ENCODE assay signal across 24 cellular contexts in genomic region chr4:185662030-185662778, GRCh38.
"Had no signal": no experiment of that assay in that cellular context is flagged by ENCODE, and none has a peak within 500 bp of the region (broad histone marks: within the 10 kb centered on the region; RNA-seq: fewer than 3 reads in every experiment).

No MANE protein-coding gene starts in this region.

- H3K27me3 ChIP-seq: dorsolateral prefrontal cortex, neural progenitor cell, pancreas, testis, transverse colon had no signal

- H3K4me1 ChIP-seq: pancreas, testis, transverse colon had no signal

- FAIRE-seq: endometrium, frontal cortex, kidney, pancreas had no signal

- ATAC-seq: esophagus mucosa; left colon; natural killer cell; pancreas; sciatic nerve; stimulated activated naive B cell treated with anti-CD40 and anti-IgM and Interleukin-4, amounts not matched to agents 10 μg/mL and 1 μg/mL and 100 μg/mL, for 72 hours; stimulated activated naive CD8-positive, alpha-beta T cell treated with anti-CD3 and anti-CD28 coated beads, Interleukin-15, amount 100 ng/mL, for 72 hours had no signal

- H3K36me3 ChIP-seq: neural progenitor cell, transverse colon had no signal

- H3K36me3 Mint-ChIP-seq: mesothelial cell of epicardium; natural killer cell; stimulated activated naive B cell treated with anti-CD40 and anti-IgM and Interleukin-4, amounts not matched to agents 10 μg/mL and 1 μg/mL and 100 μg/mL, for 72 hours had no signal

- H3K4me1 Mint-ChIP-seq: central memory CD8-positive, alpha-beta T cell; stimulated activated naive B cell treated with anti-CD40 and anti-IgM and Interleukin-4, amounts not matched to agents 10 μg/mL and 1 μg/mL and 100 μg/mL, for 72 hours; stimulated activated naive CD8-positive, alpha-beta T cell treated with anti-CD3 and anti-CD28 coated beads, Interleukin-15, amount 100 ng/mL, for 72 hours had no signal

- H3K9me3 ChIP-seq: pancreas, testis, transverse colon had no signal

- H3K4me3 ChIP-seq: dorsolateral prefrontal cortex, neural progenitor cell, pancreas, skin epidermis, testis, transverse colon had no signal

- H3K27me3 Mint-ChIP-seq: progenitor cell of endocrine pancreas had no signal

- H3K4me3 Mint-ChIP-seq: central memory CD8-positive, alpha-beta T cell; mesothelial cell of epicardium; natural killer cell; neural progenitor cell; stimulated activated naive B cell treated with anti-CD40 and anti-IgM and Interleukin-4, amounts not matched to agents 10 μg/mL and 1 μg/mL and 100 μg/mL, for 72 hours; stimulated activated naive CD8-positive, alpha-beta T cell treated with anti-CD3 and anti-CD28 coated beads, Interleukin-15, amount 100 ng/mL, for 72 hours had no signal

- DNase-seq: cortex of kidney; dorsolateral prefrontal cortex; effector CD8-positive, alpha-beta T cell; kidney; left colon; mammary epithelial cell; natural killer cell; occipital lobe; pancreas; stimulated activated CD4-positive, alpha-beta T cell treated with anti-CD3 and anti-CD28 coated beads, Interleukin-2, amount 100 ng/mL, for 24 hours; stimulated activated CD4-positive, alpha-beta T cell treated with anti-CD3 and anti-CD28 coated beads, Interleukin-4, amount 100 ng/mL, for 4 hours; stimulated activated naive B cell treated with anti-CD40 and anti-IgM and Interleukin-4, amounts not matched to agents 10 μg/mL and 1 μg/mL and 100 μg/mL, for 72 hours; stimulated activated naive CD8-positive, alpha-beta T cell treated with anti-CD3 and anti-CD28 coated beads, Interleukin-15, amount 100 ng/mL, for 72 hours; testis; transverse colon had no signal

- H3K9me3 Mint-ChIP-seq: central memory CD8-positive, alpha-beta T cell; mesothelial cell of epicardium; natural killer cell; neural progenitor cell; stimulated activated naive B cell treated with anti-CD40 and anti-IgM and Interleukin-4, amounts not matched to agents 10 μg/mL and 1 μg/mL and 100 μg/mL, for 72 hours; stimulated activated naive CD8-positive, alpha-beta T cell treated with anti-CD3 and anti-CD28 coated beads, Interleukin-15, amount 100 ng/mL, for 72 hours had no signal

- H3K27ac ChIP-seq: dorsolateral prefrontal cortex, neural progenitor cell, pancreas, skin epidermis, testis had no signal

- H3K27ac Mint-ChIP-seq: mesothelial cell of epicardium; natural killer cell; neural progenitor cell; progenitor cell of endocrine pancreas; stimulated activated naive B cell treated with anti-CD40 and anti-IgM and Interleukin-4, amounts not matched to agents 10 μg/mL and 1 μg/mL and 100 μg/mL, for 72 hours; stimulated activated naive CD8-positive, alpha-beta T cell treated with anti-CD3 and anti-CD28 coated beads, Interleukin-15, amount 100 ng/mL, for 72 hours had no signal
